ENCODE assay signal across 23 cellular contexts in the genomic region with DNA sequence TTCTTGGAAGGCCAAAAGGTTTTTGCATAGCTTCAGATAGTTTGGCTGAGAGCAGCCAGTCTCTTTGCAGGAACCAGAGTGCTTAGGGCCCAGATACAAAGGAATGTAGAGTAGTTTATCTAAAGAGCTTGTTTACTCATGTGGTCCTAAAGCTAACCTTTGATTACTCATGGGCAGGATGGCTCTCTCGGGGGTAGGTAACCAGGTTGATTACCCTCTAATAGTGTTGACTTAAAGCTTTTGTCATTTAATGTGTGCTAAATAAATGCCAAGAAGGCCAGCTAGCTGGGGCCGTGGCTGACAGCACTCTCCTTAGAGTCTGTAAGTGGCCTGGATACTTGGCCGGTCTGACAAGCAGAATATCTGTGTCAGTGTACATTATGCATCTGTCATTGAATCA.
"Had no signal": no experiment of that assay in that cellular context is flagged by ENCODE, and none has a peak within 500 bp of the region (broad histone marks: within the 10 kb centered on the region; RNA-seq: fewer than 3 reads in every experiment).

No MANE protein-coding gene starts in this region.

- H3K27me3 ChIP-seq: foreskin keratinocyte, right atrium auricular region, spleen, testis, upper lobe of left lung had no signal

- H3K27me3 Mint-ChIP-seq: progenitor cell of endocrine pancreas had no signal

- DNase-seq: activated CD4-positive, alpha-beta T cell treated with anti-CD3 and anti-CD28 coated beads for 1 hour; activated CD4-positive, alpha-beta T cell treated with anti-CD3 and anti-CD28 coated beads, Interleukin-2, amount 50 U/mL, for 1 hour; activated CD8-positive, alpha-beta T cell treated with anti-CD3 and anti-CD28 coated beads, Interleukin-2, amount 10 ng/mL, durations not matched to agents 7 days and 5 days; activated gamma-delta T cell treated with Interleukin-2 at 50 U/mL for 16 hours; aorta; central memory CD4-positive, alpha-beta T cell; dermis blood vessel endothelial cell; effector CD8-positive, alpha-beta T cell; foreskin keratinocyte; kidney; lower lobe of right lung; midbrain; natural killer cell; spleen; stimulated activated CD4-positive, alpha-beta T cell treated with anti-CD3 and anti-CD28 coated beads, Interleukin-4, amount 100 ng/mL, for 1 hour; stimulated activated naive CD4-positive, alpha-beta T cell; testis; upper lobe of left lung had no signal

- H3K4me3 ChIP-seq: lower lobe of right lung, right atrium auricular region, spleen, testis, upper lobe of left lung had no signal

- ATAC-seq: activated CD8-positive, alpha-beta T cell treated with anti-CD3 and anti-CD28 coated beads, Interleukin-2, amount 10 ng/mL, durations not matched to agents 7 days and 5 days; activated naive CD4-positive, alpha-beta T cell treated with anti-CD3 and anti-CD28 coated beads, Interleukin-2, amount 50 U/mL, for 72 hours; foreskin keratinocyte; left lobe of liver; lower lobe of right lung; natural killer cell had no signal

- H3K36me3 ChIP-seq: lower lobe of right lung, right atrium auricular region, spleen, upper lobe of left lung had no signal

- H3K27ac ChIP-seq: foreskin keratinocyte, lower lobe of right lung, right atrium auricular region, spleen, testis, upper lobe of left lung, VCaP had no signal

- H3K9me3 ChIP-seq: lower lobe of right lung, testis, upper lobe of left lung had no signal

- H3K4me3 Mint-ChIP-seq: activated CD8-positive, alpha-beta T cell treated with anti-CD3 and anti-CD28 coated beads, Interleukin-2, amount 10 ng/mL, durations not matched to agents 7 days and 5 days; natural killer cell had no signal

- H3K4me1 Mint-ChIP-seq: natural killer cell had no signal

- H3K27ac Mint-ChIP-seq: activated CD8-positive, alpha-beta T cell treated with anti-CD3 and anti-CD28 coated beads, Interleukin-2, amount 10 ng/mL, durations not matched to agents 7 days and 5 days; activated naive CD4-positive, alpha-beta T cell treated with anti-CD3 and anti-CD28 coated beads, Interleukin-2, amount 50 U/mL, for 72 hours; natural killer cell; progenitor cell of endocrine pancreas had no signal

- H3K36me3 Mint-ChIP-seq: activated naive CD4-positive, alpha-beta T cell treated with anti-CD3 and anti-CD28 coated beads, Interleukin-2, amount 50 U/mL, for 72 hours; natural killer cell had no signal

- H3K4me1 ChIP-seq: foreskin keratinocyte, lower lobe of right lung, right atrium auricular region, spleen, testis, upper lobe of left lung had no signal
